In the genomic region with DNA sequence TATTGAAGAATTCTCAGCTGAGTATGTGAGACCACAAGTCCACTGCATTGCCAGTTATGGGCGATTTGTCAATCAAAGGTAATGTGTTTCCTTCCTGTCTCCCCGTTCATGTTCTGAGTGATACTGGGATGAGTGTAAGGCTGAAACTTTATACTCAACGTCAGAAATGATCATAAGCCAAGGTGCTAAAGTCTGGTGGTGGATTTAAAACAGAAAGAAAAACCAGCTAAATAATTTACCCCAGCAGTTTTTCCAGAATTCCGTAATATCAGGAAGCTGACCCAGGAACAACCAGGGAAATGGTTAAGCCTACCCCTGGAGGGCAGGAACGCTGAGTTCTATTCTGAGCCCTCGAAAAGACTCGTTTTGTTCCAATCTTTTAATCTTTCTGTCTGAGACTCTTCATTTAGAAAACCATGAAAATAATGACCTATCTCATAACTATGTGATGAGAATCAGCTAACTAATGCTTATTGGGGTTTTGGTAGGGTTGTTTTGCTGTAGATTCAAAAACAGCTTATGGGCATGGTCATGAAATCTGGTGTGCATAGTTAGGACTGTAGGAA, we compare ENCODE assay signal across 12 cellular contexts.
DNase-seq lines count a peak whose midpoint lies in the region; ATAC-seq lines count a peak whose summit lies in the region.
"Had no signal": no experiment of that assay in that cellular context is flagged by ENCODE, and none has a peak within 500 bp of the region (broad histone marks: within the 10 kb centered on the region; RNA-seq: fewer than 3 reads in every experiment).

No MANE protein-coding gene starts in this region.

- H3K4me1 ChIP-seq in trophoblast cell (ENCODE audit: control insufficient read depth in 1 of 2, insufficient read depth in 2 of 2, low read length in 2 of 2), result no peaks in the 10 kb centered on the region
- H3K4me1 ChIP-seq: SJSA1 had no signal

- no peak overlapping the region for H2BK120ac ChIP-seq in trophoblast cell (ENCODE audit: insufficient read depth, low read length, poor library complexity)

- H3K79me2 ChIP-seq in trophoblast cell (ENCODE audit: control insufficient read depth, insufficient read depth, low read length, poor library complexity), result no peaks in the 10 kb centered on the region

- H2AK5ac ChIP-seq in trophoblast cell (ENCODE audit: low read length), result no peak overlapping the region

- no peak overlapping the region for H3K14ac ChIP-seq in trophoblast cell (ENCODE audit: low read length)

- no peak overlapping the region for H3K9ac ChIP-seq in trophoblast cell (ENCODE audit: low read length)

- H3K23ac ChIP-seq in trophoblast cell (ENCODE audit: low read length), result no peak overlapping the region

- H3K9me3 ChIP-seq in trophoblast cell (ENCODE audit: insufficient read depth, low read depth, low read length), result no peaks in the 10 kb centered on the region
- H3K9me3 ChIP-seq: SJSA1 had no signal

- no peaks in the 10 kb centered on the region for H3K27me3 ChIP-seq in trophoblast cell (ENCODE audit: insufficient read depth, low read length)

- H2AFZ ChIP-seq in trophoblast cell (ENCODE audit: insufficient read depth, low read length, poor library complexity), result no peak overlapping the region

- H4K91ac ChIP-seq in trophoblast cell (ENCODE audit: low read depth, low read length), result no peak overlapping the region

- ATAC-seq in GM18511 (IDR thresholded peaks at IDR 0.05; ENCODE audit: unreplicated experiment), result no peak
- ATAC-seq in HG03025 (IDR thresholded peaks at IDR 0.05; ENCODE audit: low FRiP score, unreplicated experiment), result no peak
- no peak for ATAC-seq in GM21529 (IDR thresholded peaks at IDR 0.05; ENCODE audit: unreplicated experiment)

- H3K36me3 ChIP-seq in trophoblast cell (ENCODE audit: control insufficient read depth in 1 of 2, insufficient read depth in 2 of 2, low read length in 2 of 2), result no peaks in the 10 kb centered on the region
- H3K36me3 ChIP-seq: SJSA1 had no signal

- H2BK12ac ChIP-seq in trophoblast cell (ENCODE audit: low read length), result no peak overlapping the region

- H3K79me1 ChIP-seq in trophoblast cell (ENCODE audit: low read length), result no peaks in the 10 kb centered on the region

- no CpG with 5 or more reads among the region's 7 CpGs for WGBS in trophoblast cell (ENCODE audit: extremely low coverage, insufficient coverage, insufficient read length)

- H2BK5ac ChIP-seq in trophoblast cell (ENCODE audit: low read depth, low read length, poor library complexity), result no peak overlapping the region

- H3K4ac ChIP-seq in trophoblast cell (ENCODE audit: low read depth, low read length), result no peak overlapping the region

- H3K4me2 ChIP-seq in trophoblast cell (ENCODE audit: low read length), result no peak overlapping the region

- H4K12ac ChIP-seq in trophoblast cell (ENCODE audit: low read depth, low read length), result no peak overlapping the region

- no peak overlapping the region for H4K8ac ChIP-seq in trophoblast cell (ENCODE audit: low read depth, low read length)

- H3K4me3 ChIP-seq in trophoblast cell (ENCODE audit: low read depth, low read length), result no peak overlapping the region
- H3K4me3 ChIP-seq: SJSA1 had no signal

- H3K27ac ChIP-seq in trophoblast cell (ENCODE audit: low read depth, low read length), result no peak overlapping the region
- H3K27ac ChIP-seq: SJSA1 had no signal

- H3K18ac ChIP-seq in trophoblast cell (ENCODE audit: low read length), result no peak overlapping the region

- DNase-seq in GM03348 (ENCODE audit: low spot score), result peak; percentile 60
- peak; percentile 59 for DNase-seq in RPMI7951 (ENCODE audit: low read depth)
- peak; percentile 38 for DNase-seq in dedifferentiated amniotic fluid mesenchymal stem cell (ENCODE audit: extremely low spot score)
- peak; percentile 74 to 86 for DNase-seq in trophoblast cell
- DNase-seq in NOMO-1 treated with DMSO at 0.1 percent for 48 hours (lab: John Stamatoyannopoulos, UW; ENCODE audit: unreplicated experiment), result no peak
- DNase-seq: activated CD4-positive, alpha-beta T cell treated with anti-CD3 and anti-CD28 coated beads for 1 hour; NCI-H526; stimulated activated CD4-positive, alpha-beta T cell treated with anti-CD3 and anti-CD28 coated beads, Interleukin-12 subunit alpha, Interleukin-12 subunit beta, amount 100 ng/mL, for 4 hours had no signal
